In genomic region chr19:54416695-54417491, GRCh38 we compare ENCODE assay signal across 16 cellular contexts. TPM values are rescaled to one million over a fixed set of nuclear protein-coding genes. Genes with fewer than 3 reads are reported as not detected.
A peak's percentile ranks its signal among the peaks of the same experiment; 100 is the strongest.
DNase-seq lines count a peak whose midpoint lies in the region; ATAC-seq and TF ChIP-seq lines count a peak whose summit lies in the region.
"Had no signal": no experiment of that assay in that cellular context is flagged by ENCODE, and none has a peak within 500 bp of the region (broad histone marks: within the 10 kb centered on the region; RNA-seq: fewer than 3 reads in every experiment).

No MANE protein-coding gene starts in this region.

- H3K18ac ChIP-seq in mesenchymal stem cell (ENCODE audit: low read depth in 1 of 2, low read length in 2 of 2): no peak overlapping the region

- H4K91ac ChIP-seq in mesenchymal stem cell (ENCODE audit: low read length): peak overlapping the region; percentile 70

- H3K9ac ChIP-seq in mesenchymal stem cell (ENCODE audit: low read length): no peak overlapping the region

- H2BK5ac ChIP-seq in mesenchymal stem cell (ENCODE audit: low read depth, low read length, poor library complexity, severe bottlenecking): no peak overlapping the region

- H3K79me1 ChIP-seq in mesenchymal stem cell (replicated peaks; ENCODE audit: low read length, poor library complexity, severe bottlenecking): no peaks in the 10 kb centered on the region

- H3K14ac ChIP-seq in mesenchymal stem cell (ENCODE audit: low read length in 2 of 2): no peak overlapping the region

- ATAC-seq in Right ventricle myocardium inferior (no peak), left cardiac atrium (no peak), HG03175 (IDR thresholded peaks at IDR 0.05; ENCODE audit: unreplicated experiment) (no peak)
- ATAC-seq: left lobe of liver had no signal

- no peak overlapping the region for H2AFZ ChIP-seq in mesenchymal stem cell (ENCODE audit: low read depth, low read length)

- no peak overlapping the region for H3K4me2 ChIP-seq in mesenchymal stem cell (ENCODE audit: low read length, poor library complexity, severe bottlenecking)

- TF ChIP-seq POLR2A in tibial nerve (IDR thresholded peaks at IDR 0.05): no peak

- H3K27me3 ChIP-seq in mesenchymal stem cell (ENCODE audit: control insufficient read depth in 1 of 2, insufficient read depth in 1 of 2, low read length in 2 of 2) (peaks cover 67 to 74% of the 10 kb centered on the region in 2 experiments), tibial nerve (peaks cover 0 to 60% of the 10 kb centered on the region in 2 donors)

- H3K27ac ChIP-seq in caudate nucleus (ENCODE audit: low read depth, low read length) (peak overlapping the region; percentile 99), mesenchymal stem cell (ENCODE audit: low read length, poor library complexity, severe bottlenecking) (no peak overlapping the region), tibial nerve (peak overlapping the region; percentile 56 to 90 (median 69))

- H3K4me1 ChIP-seq in mesenchymal stem cell (ENCODE audit: control insufficient read depth, insufficient read depth, low read depth, low read length) (peaks cover 12% of the 10 kb centered on the region), tibial nerve (peaks cover 0 to 58% (median 12%) of the 10 kb centered on the region in 4 donors)

- peak; percentile 9 for DNase-seq in Right ventricle myocardium inferior (ENCODE audit: missing footprints)
- no peak for DNase-seq in left cardiac atrium
- DNase-seq in caudate nucleus (lab: John Stamatoyannopoulos, UW): peak in 11 of 61 donors; percentile 25 to 63 (median 39)
- no peak for DNase-seq in mesenchymal stem cell
- no peak for DNase-seq in tibial nerve (ENCODE audit: low spot score in 2 of 2)
- DNase-seq in T-helper 2 cell: no peak
- DNase-seq in stimulated activated CD4-positive, alpha-beta T cell treated with anti-CD3 and anti-CD28 coated beads, Interleukin-4, amount 100 ng/mL, for 4 hours: no peak
- DNase-seq: activated B cell treated with CpG ODN at 0.5 μM for 24 hours, DMS79 treated with DMSO at 0.1 percent for 48 hours, NCI-H2081 treated with DMSO at 0.1 percent for 48 hours had no signal

- 60% methylated on average over 43 of the region's 44 CpGs for WGBS in mesenchymal stem cell
- WGBS in tibial nerve, 2 donors: 24 to 26% methylated on average over 35 to 38 of the region's 44 CpGs

- no peak overlapping the region for H2BK15ac ChIP-seq in mesenchymal stem cell (ENCODE audit: low read depth, poor library complexity, severe bottlenecking)

- TF ChIP-seq CTCF in tibial nerve (IDR thresholded peaks at IDR 0.05): no peak

- no peak overlapping the region for H2AK5ac ChIP-seq in mesenchymal stem cell (ENCODE audit: low read length, severe bottlenecking)

- no peak overlapping the region for H3K4ac ChIP-seq in mesenchymal stem cell (ENCODE audit: low read depth in 1 of 2, low read length in 2 of 2)

- no peak overlapping the region for H2BK12ac ChIP-seq in mesenchymal stem cell (ENCODE audit: low read length in 2 of 2)

- no peak overlapping the region for H3K23ac ChIP-seq in mesenchymal stem cell (ENCODE audit: low read length in 2 of 2)

- H3K9me3 ChIP-seq in mesenchymal stem cell (ENCODE audit: control insufficient read depth, low read length) (no peaks in the 10 kb centered on the region), tibial nerve (no peaks in the 10 kb centered on the region)

- H2BK120ac ChIP-seq in mesenchymal stem cell (ENCODE audit: low read depth, low read length): no peak overlapping the region

- peak overlapping the region in 1 of 2 experiments; percentile 18 for H3K4me3 ChIP-seq in mesenchymal stem cell (ENCODE audit: insufficient read depth in 1 of 2, low read depth in 1 of 2, low read length in 2 of 2)
- H3K4me3 ChIP-seq in tibial nerve: peak overlapping the region; percentile 21 to 62 (median 53)

- peaks cover 0 to 6% of the 10 kb centered on the region in 2 experiments for H3K36me3 ChIP-seq in mesenchymal stem cell (ENCODE audit: control insufficient read depth in 1 of 2, insufficient read depth in 2 of 2, low read depth in 1 of 2, low read length in 2 of 2)
- no peaks in the 10 kb centered on the region for H3K36me3 ChIP-seq in tibial nerve

- TF ChIP-seq EP300 in tibial nerve (IDR thresholded peaks at IDR 0.05): no peak

- intact Hi-C loops in Right ventricle myocardium inferior (cut with DNase I): no loop called here
- intact Hi-C loops in left cardiac atrium (cut with DNase I): no loop called here

- H4K8ac ChIP-seq in mesenchymal stem cell (ENCODE audit: low read length): no peak overlapping the region

RNA-seq across cellular contexts. Expression of gene TTYH1, which starts 1.6 kb away (rescaled TPM):
- total RNA-seq in Right ventricle myocardium inferior (2.8 TPM), left cardiac atrium (1 to 10 TPM; 1.9 to 3.0 TPM), tibial nerve (10 to 100 TPM; 21.0 to 50.0 (median 34.9) TPM)
- 0.04 TPM for polyA plus RNA-seq in mesenchymal stem cell (2013, experiment 1 of 2)
- not detected for polyA plus RNA-seq in mesenchymal stem cell (2013, experiment 2 of 2)
- total RNA-seq: activated B cell treated with CpG ODN at 0.5 μM for 24 hours, dermis microvascular lymphatic vessel endothelial cell, H4, renal cortical epithelial cell had no signal

RNA-seq across cellular contexts. Expression of gene LENG8, which starts 32.1 kb away (rescaled TPM):
- total RNA-seq in Right ventricle myocardium inferior: 59.0 TPM
- 10 to 100 TPM; 66.6 to 76.5 TPM for total RNA-seq in left cardiac atrium
- 130 TPM for polyA plus RNA-seq in mesenchymal stem cell (2013, experiment 1 of 2)
- polyA plus RNA-seq in mesenchymal stem cell (2013, experiment 2 of 2): 111 TPM
- total RNA-seq in tibial nerve: 100 to 1,000 TPM; 189 to 389 (median 285) TPM

RNA-seq across cellular contexts. Expression of gene LENG9, which starts 46.7 kb away (rescaled TPM):
- total RNA-seq in Right ventricle myocardium inferior (1.8 TPM), left cardiac atrium (1 to 10 TPM; 3.3 to 5.4 TPM), tibial nerve (10 to 100 TPM in 1 of 4 donors, 1 to 10 TPM in 3; 5.9 to 10.3 (median 9.4) TPM)
- polyA plus RNA-seq in mesenchymal stem cell (2013, experiment 1 of 2): 2.7 TPM
- 2.4 TPM for polyA plus RNA-seq in mesenchymal stem cell (2013, experiment 2 of 2)

RNA-seq across cellular contexts. Expression of gene LAIR1, which starts 52.2 kb away (rescaled TPM):
- total RNA-seq in Right ventricle myocardium inferior (9.1 TPM), left cardiac atrium (10 to 100 TPM; 16.2 to 26.8 TPM), tibial nerve (10 to 100 TPM; 15.5 to 59.1 (median 31.1) TPM)
- not detected for polyA plus RNA-seq in mesenchymal stem cell (2013, experiment 1 of 2)
- polyA plus RNA-seq in mesenchymal stem cell (2013, experiment 2 of 2): not detected
- total RNA-seq: dermis microvascular lymphatic vessel endothelial cell, renal cortical epithelial cell had no signal

RNA-seq across cellular contexts. Expression of gene CDC42EP5, which starts 56.2 kb away (rescaled TPM):
- total RNA-seq in Right ventricle myocardium inferior (8.9 TPM), left cardiac atrium (10 to 100 TPM; 13.0 to 25.0 TPM), tibial nerve (10 to 100 TPM; 38.9 to 62.2 (median 50.2) TPM)
- 85.0 TPM for polyA plus RNA-seq in mesenchymal stem cell (2013, experiment 1 of 2)
- polyA plus RNA-seq in mesenchymal stem cell (2013, experiment 2 of 2): 94.3 TPM
- total RNA-seq: activated B cell treated with CpG ODN at 0.5 μM for 24 hours; T-helper 1 cell treated with Interleukin-12 subunit alpha and Interleukin-12 subunit beta and Interleukin-4 antibody, amounts not matched to agents 30 ng/mL and 1 ng/mL, for 36 hours had no signal
